Comparison of ENCODE assay signal across 1 cellular context in genomic region chr22:37782340-37783168, GRCh38.
TF ChIP-seq lines count a peak whose summit lies in the region.

No MANE protein-coding gene starts in this region.

TF ChIP-seq in IMR-90, 13 proteins besides CTCF, POLR2A, EP300 and RAD21:
- TF ChIP-seq RFX5 (IDR thresholded peaks at IDR 0.05; ENCODE audit: low read depth, low read length) = no peak
- no peak for TF ChIP-seq SMC3 (IDR thresholded peaks at IDR 0.05; ENCODE audit: low read depth, low read length)
- no peak for TF ChIP-seq MAZ (IDR thresholded peaks at IDR 0.05; ENCODE audit: borderline replicate concordance, low read depth, low read length)
- TF ChIP-seq, protein P1, sequence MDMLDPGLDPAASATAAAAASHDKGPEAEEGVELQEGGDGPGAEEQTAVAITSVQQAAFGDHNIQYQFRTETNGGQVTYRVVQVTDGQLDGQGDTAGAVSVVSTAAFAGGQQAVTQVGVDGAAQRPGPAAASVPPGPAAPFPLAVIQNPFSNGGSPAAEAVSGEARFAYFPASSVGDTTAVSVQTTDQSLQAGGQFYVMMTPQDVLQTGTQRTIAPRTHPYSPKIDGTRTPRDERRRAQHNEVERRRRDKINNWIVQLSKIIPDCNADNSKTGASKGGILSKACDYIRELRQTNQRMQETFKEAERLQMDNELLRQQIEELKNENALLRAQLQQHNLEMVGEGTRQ (IDR thresholded peaks at IDR 0.05; ENCODE audit: low read depth, low read length) = no peak
- no peak for TF ChIP-seq FOS (IDR thresholded peaks at IDR 0.05; ENCODE audit: low read depth, low read length)
